20 cellular contexts compared by ENCODE assay signal in the genomic region with DNA sequence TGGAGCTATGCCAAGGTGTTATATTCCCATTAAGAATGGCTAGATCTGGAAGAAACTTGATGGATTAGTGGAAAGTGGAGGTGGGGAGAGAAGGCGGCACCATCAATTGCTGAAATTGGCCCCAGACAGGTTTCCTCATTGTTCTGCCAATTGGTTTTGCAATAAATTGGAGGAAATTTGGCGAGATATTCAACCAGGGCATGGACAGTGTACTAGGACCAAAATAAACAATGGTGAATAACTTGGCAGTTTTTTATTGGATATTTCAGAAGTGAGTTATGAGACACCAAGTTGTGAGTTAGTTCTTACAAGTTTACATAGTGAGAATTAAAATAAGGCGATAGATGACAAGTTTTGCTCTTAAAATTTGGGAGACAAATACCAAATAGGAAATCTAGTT. TPM values are rescaled to one million over a fixed set of nuclear protein-coding genes. Genes with fewer than 3 reads are reported as not detected.
DNase-seq lines count a peak whose midpoint lies in the region; ATAC-seq and TF ChIP-seq lines count a peak whose summit lies in the region.
"Had no signal": no experiment of that assay in that cellular context is flagged by ENCODE, and none has a peak within 500 bp of the region (broad histone marks: within the 10 kb centered on the region; RNA-seq: fewer than 3 reads in every experiment).

No MANE protein-coding gene starts in this region.

- WGBS in body of pancreas, 2 donors = 66 to 71% methylated on average over 3 of the region's 3 CpGs
- WGBS in mesendoderm (ENCODE audit: extremely low coverage, insufficient coverage, low lambda C conversion rate) = no CpG with 5 or more reads among the region's 3 CpGs

- intact Hi-C loops in body of pancreas (cut with DNase I) = no loop called here

- H3K9me3 Mint-ChIP-seq in HFFc6 = 0 out of 2 replicates have a peak, but pooled peaks cover 4% of the 10 kb centered on the region
- H3K9me3 Mint-ChIP-seq: H9 had no signal

- TF ChIP-seq RAD21 in Ishikawa (IDR thresholded peaks at IDR 0.05; ENCODE audit: low read depth) = no peak

- no peaks in the 10 kb centered on the region for H3K36me3 Mint-ChIP-seq in HFFc6 (ENCODE audit: low read depth)
- H3K36me3 Mint-ChIP-seq: CD14-positive monocyte had no signal

- TF ChIP-seq EP300 in Ishikawa (IDR thresholded peaks at IDR 0.05; ENCODE audit: borderline replicate concordance) = no peak

- DNase-seq in COR-L47 (lab: John Stamatoyannopoulos, UW) (peak; percentile 40), body of pancreas (peak in 3 of 4 donors; percentile 19 to 35 (median 24)), mesendoderm (no peak), HFFc6 (no peak), NK-92 (lab: John Stamatoyannopoulos, UW; ENCODE audit: unreplicated experiment) (no peak)
- DNase-seq: DND-41, H9, IMR-90, NCI-H1436, NCI-H187 treated with DMSO at 0.1 percent for 48 hours, NCI-H2107, NCI-H82, SJCRH30 had no signal

- H3K27me3 Mint-ChIP-seq in HFFc6 (ENCODE audit: insufficient read depth) = peaks cover 2% of the 10 kb centered on the region; the same call in 1 of the 2 replicates
- H3K27me3 Mint-ChIP-seq: B cell had no signal

- peak overlapping the region; percentile 15 for H3K18ac ChIP-seq in mesendoderm (ENCODE audit: low read length)

- H3K9ac ChIP-seq in mesendoderm (ENCODE audit: low read length) = no peak overlapping the region

- no peak overlapping the region for H3K27ac Mint-ChIP-seq in HFFc6
- H3K27ac Mint-ChIP-seq: B cell, CD14-positive monocyte, H9 had no signal

- H3K23ac ChIP-seq in mesendoderm (ENCODE audit: low read length) = no peak overlapping the region

- H2AK5ac ChIP-seq in mesendoderm (ENCODE audit: low read length) = no peak overlapping the region

- H3K79me2 ChIP-seq in mesendoderm (ENCODE audit: control insufficient read depth, insufficient read depth, low read length) = no peaks in the 10 kb centered on the region

- H3K27ac ChIP-seq in body of pancreas (peak overlapping the region in 1 of 4 donors; percentile 54), mesendoderm (ENCODE audit: low read depth, low read length) (no peak overlapping the region)
- H3K27ac ChIP-seq: A549, SJCRH30 had no signal

- H3K4me1 ChIP-seq in body of pancreas (peaks cover 22% of the 10 kb centered on the region), mesendoderm (ENCODE audit: control insufficient read depth, low read depth, low read length) (peaks cover 7% of the 10 kb centered on the region)
- H3K4me1 ChIP-seq: A549 had no signal

- no peak overlapping the region for H2BK120ac ChIP-seq in mesendoderm (ENCODE audit: low read depth, low read length)

- H3K36me3 ChIP-seq in body of pancreas (replicated peaks in 1 of 2; ENCODE audit: insufficient read depth in 1 of 2, low read depth in 2 of 2) = no peaks in the 10 kb centered on the region
- no peaks in the 10 kb centered on the region for H3K36me3 ChIP-seq in mesendoderm (ENCODE audit: control insufficient read depth, insufficient read depth, low read length)
- H3K36me3 ChIP-seq: SJCRH30 had no signal

- no peaks in the 10 kb centered on the region for H3K79me1 ChIP-seq in mesendoderm (ENCODE audit: low read length)

- no peak overlapping the region for H3K4me3 Mint-ChIP-seq in HFFc6
- H3K4me3 Mint-ChIP-seq: B cell, CD14-positive monocyte, H9 had no signal

- H4K8ac ChIP-seq in mesendoderm (ENCODE audit: low read depth, low read length) = no peak overlapping the region

- no peak overlapping the region for H3K56ac ChIP-seq in mesendoderm (ENCODE audit: low read length)

- ATAC-seq in body of pancreas (peak; percentile 58), HG02840 (IDR thresholded peaks at IDR 0.05; ENCODE audit: low FRiP score, unreplicated experiment) (no peak)
- ATAC-seq: A549, GM12878 had no signal

- H3K4me3 ChIP-seq in body of pancreas (no peak overlapping the region), mesendoderm (ENCODE audit: low read length) (no peak overlapping the region)
- H3K4me3 ChIP-seq: A549, GM12878, SJCRH30 had no signal

- H3K9me3 ChIP-seq in body of pancreas = no peaks in the 10 kb centered on the region
- H3K9me3 ChIP-seq: A549, SJCRH30 had no signal

- no peak overlapping the region for H4K5ac ChIP-seq in mesendoderm (ENCODE audit: low read length)

- H3K27me3 ChIP-seq in body of pancreas = no peaks in the 10 kb centered on the region
- H3K27me3 ChIP-seq in mesendoderm (ENCODE audit: insufficient read depth, low read length, poor library complexity) = no peaks in the 10 kb centered on the region
- H3K27me3 ChIP-seq: SJCRH30 had no signal

- no peak overlapping the region for H3K4me2 ChIP-seq in mesendoderm (ENCODE audit: low read length)
- H3K4me2 ChIP-seq: A549 had no signal

- H3K4me1 Mint-ChIP-seq in HFFc6 (ENCODE audit: low read depth) = no peaks in the 10 kb centered on the region
- H3K4me1 Mint-ChIP-seq: B cell, CD14-positive monocyte had no signal

- no peak overlapping the region for H2BK5ac ChIP-seq in mesendoderm (ENCODE audit: low read length)

- TF ChIP-seq POLR2A in body of pancreas (IDR thresholded peaks at IDR 0.05) = no peak

- TF ChIP-seq CTCF in body of pancreas (IDR thresholded peaks at IDR 0.05) (no peak), HFFc6 (IDR thresholded peaks at IDR 0.05) (no peak)

- H2BK15ac ChIP-seq in mesendoderm (replicated peaks; ENCODE audit: low read depth) = no peak overlapping the region

- H3K4ac ChIP-seq in mesendoderm (ENCODE audit: low read depth, low read length) = no peak overlapping the region

TF ChIP-seq in Ishikawa, 13 proteins besides CTCF, POLR2A, EP300 and RAD21:
- TF ChIP-seq EGR1 (IDR thresholded peaks at IDR 0.05) = no peak
- TF ChIP-seq NFIC (IDR thresholded peaks at IDR 0.05) = peak; percentile 61
TF ChIP-seq in Ishikawa: peak in this region for 1.

RNA-seq across cellular contexts. Expression of a gene that starts 41.1 kb away (rescaled TPM):
- total RNA-seq in body of pancreas = 10 to 100 TPM; 35.8 to 47.5 TPM
- 2.4 TPM for polyA plus RNA-seq in mesendoderm (2013, experiment 1 of 2)
- 2.4 TPM for polyA plus RNA-seq in mesendoderm (2013, experiment 2 of 2)
- 1 to 10 TPM in 3 of 6 experiments, under 1 TPM in 3; 0.71 to 4.2 (median 1.00) TPM for total RNA-seq in HFFc6 (2021; fragmentation: NEBNext Ultra II Directional; extraction: Animal tissue kit (Norgen Biotek cat#: 25700))
- total RNA-seq: B cell, OCI-LY7 had no signal
- polyA plus RNA-seq: CD14-positive monocyte had no signal

Comparison
In these comparisons a context has a peak if more than half of its experiments do, and no peak if none do; other contexts are left out.
1. DNase-seq: peak in COR-L47 (single experiment) and body of pancreas (3 of 4); none in mesendoderm (single experiment), HFFc6 (single experiment) and NK-92 (single experiment).
2. RNA of a gene that starts 41.1 kb away (total RNA-seq): 35.8 to 47.5 TPM in body of pancreas; 0.71 to 4.2 TPM in HFFc6; every median in the first group is over 4 times any median in the second.